10 cellular contexts compared by ENCODE assay signal in the genomic region with DNA sequence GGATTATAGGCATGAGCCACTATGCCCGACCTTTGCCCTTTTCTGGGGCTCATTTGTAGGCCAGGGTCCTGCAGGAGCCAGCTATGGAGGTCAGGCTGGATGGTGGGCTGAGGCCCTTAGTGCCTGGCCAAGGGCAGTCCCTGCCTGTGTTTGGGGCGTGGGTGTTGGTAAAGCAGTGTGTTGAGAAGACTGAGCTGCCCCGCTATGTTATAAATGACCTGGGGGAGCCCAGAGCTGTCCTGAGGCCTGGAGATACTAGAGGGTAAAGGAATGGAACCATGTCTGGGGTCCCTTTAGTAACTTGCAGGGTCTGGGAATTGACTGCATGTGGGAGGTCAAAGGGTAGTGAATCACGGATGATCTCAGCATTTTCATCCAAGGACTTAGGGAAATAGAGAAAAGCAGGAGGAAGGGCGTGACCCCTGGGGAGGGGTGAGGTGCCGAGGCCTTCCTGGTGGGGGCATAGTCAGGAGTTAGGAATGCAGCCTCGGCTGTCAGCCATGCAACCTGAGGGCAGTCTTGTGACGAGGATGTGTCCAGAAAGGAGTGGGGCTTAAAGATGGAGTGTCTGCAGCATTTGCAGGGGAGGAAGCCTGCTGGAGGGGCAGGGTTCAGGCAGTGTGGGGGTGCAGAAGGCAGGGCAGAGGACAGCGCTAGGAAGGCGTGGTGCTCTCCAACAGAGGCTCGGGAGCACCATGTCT. TPM values are rescaled to one million over a fixed set of nuclear protein-coding genes. Genes with fewer than 3 reads are reported as not detected.
DNase-seq lines count a peak whose midpoint lies in the region; ATAC-seq and TF ChIP-seq lines count a peak whose summit lies in the region.
"Had no signal": no experiment of that assay in that cellular context is flagged by ENCODE, and none has a peak within 500 bp of the region (broad histone marks: within the 10 kb centered on the region; RNA-seq: fewer than 3 reads in every experiment).

No MANE protein-coding gene starts in this region.

- no peak overlapping the region for H2AFZ ChIP-seq in fibroblast of lung (ENCODE audit: low read length)

- H3K4me2 ChIP-seq in fibroblast of lung (ENCODE audit: extremely low read depth, insufficient read depth, low read length): peak overlapping the region; percentile 68

- H3K9me3 ChIP-seq in fibroblast of lung (ENCODE audit: control insufficient read depth, insufficient read depth, low read depth, low read length): no peaks in the 10 kb centered on the region
- H3K9me3 ChIP-seq: uterus had no signal

- peak; percentile 76 for ATAC-seq in SK-N-SH treated with all-trans-retinoic acid at 6 μM for 48 hours

- H3K9ac ChIP-seq in fibroblast of lung (ENCODE audit: insufficient read depth, low read length): no peak overlapping the region

- intact Hi-C loops in posterior vena cava (cut with DNase I): no loop called here

- DNase-seq in H4 (ENCODE audit: low spot score) (peak; percentile 36), fibroblast of lung (ENCODE audit: low read depth in 2 of 2) (peak; percentile 54 to 61), posterior vena cava (ENCODE audit: low spot score) (peak; percentile 48), HEK293T (ENCODE audit: extremely low spot score) (no peak), NCI-H524 (lab: John Stamatoyannopoulos, UW) (no peak)
- no peak for DNase-seq in stimulated activated CD4-positive, alpha-beta T cell treated with anti-CD3 and anti-CD28 coated beads, Interleukin-15, amount 100 ng/mL, for 24 hours
- no peak for DNase-seq in activated naive CD4-positive, alpha-beta T cell treated with anti-CD3 and anti-CD28 coated beads, Interleukin-2, amount 50 U/mL, for 16 hours
- DNase-seq: stimulated activated CD4-positive, alpha-beta T cell treated with anti-CD3 and anti-CD28 coated beads, Interleukin-1b, Interleukin-23, amount 100 ng/mL, for 48 hours; uterus had no signal

- H3K36me3 ChIP-seq in fibroblast of lung (ENCODE audit: control insufficient read depth, insufficient read depth, low read length): peaks cover 13% of the 10 kb centered on the region
- H3K36me3 ChIP-seq: uterus had no signal

- POLR2A ChIA-PET in HEK293T (lab: Yijun Ruan, JAX): no interaction called here

- no peaks in the 10 kb centered on the region for H3K79me2 ChIP-seq in fibroblast of lung (ENCODE audit: control insufficient read depth, insufficient read depth, low read length)

- peak overlapping the region; percentile 79 for H3K27ac ChIP-seq in fibroblast of lung (ENCODE audit: insufficient read depth, low read length)
- H3K27ac ChIP-seq: uterus had no signal

- no peaks in the 10 kb centered on the region for H4K20me1 ChIP-seq in fibroblast of lung (ENCODE audit: control insufficient read depth, extremely low read depth, insufficient read depth, low read length)

- no peak overlapping the region for H3K4me3 ChIP-seq in fibroblast of lung (replicated peaks in 1 of 4; ENCODE audit: control extremely low read depth in 1 of 4, insufficient read depth in 1 of 4, low read depth in 3 of 4, low read length in 4 of 4)
- H3K4me3 ChIP-seq: uterus had no signal

- CTCF ChIA-PET in HEK293T (lab: Yijun Ruan, JAX): no interaction called here

- H3K27me3 ChIP-seq in fibroblast of lung (ENCODE audit: control insufficient read depth, insufficient read depth, low read length): no peaks in the 10 kb centered on the region
- H3K27me3 ChIP-seq: uterus had no signal

- H3K4me1 ChIP-seq in fibroblast of lung (ENCODE audit: control insufficient read depth, extremely low read depth, insufficient read depth, low read length): peaks cover 11% of the 10 kb centered on the region
- H3K4me1 ChIP-seq: uterus had no signal

- no peak for TF ChIP-seq CTCF in fibroblast of lung (conservative IDR thresholded peaks at IDR 0.05 in 1 of 2, IDR thresholded peaks at IDR 0.05 in 1 of 2; ENCODE audit: low read depth in 1 of 2, low read length in 2 of 2)

TF ChIP-seq in SK-N-SH treated with all-trans-retinoic acid at 6 μM for 48 hours, 23 proteins besides CTCF, POLR2A, EP300 and RAD21 (continues in another document):
- TF ChIP-seq RARB (CRISPR knock-in tag; IDR thresholded peaks at IDR 0.05) (no peak), TOX (CRISPR knock-in tag; IDR thresholded peaks at IDR 0.05; ENCODE audit: borderline replicate concordance) (no peak)
- TF ChIP-seq, protein P1, sequence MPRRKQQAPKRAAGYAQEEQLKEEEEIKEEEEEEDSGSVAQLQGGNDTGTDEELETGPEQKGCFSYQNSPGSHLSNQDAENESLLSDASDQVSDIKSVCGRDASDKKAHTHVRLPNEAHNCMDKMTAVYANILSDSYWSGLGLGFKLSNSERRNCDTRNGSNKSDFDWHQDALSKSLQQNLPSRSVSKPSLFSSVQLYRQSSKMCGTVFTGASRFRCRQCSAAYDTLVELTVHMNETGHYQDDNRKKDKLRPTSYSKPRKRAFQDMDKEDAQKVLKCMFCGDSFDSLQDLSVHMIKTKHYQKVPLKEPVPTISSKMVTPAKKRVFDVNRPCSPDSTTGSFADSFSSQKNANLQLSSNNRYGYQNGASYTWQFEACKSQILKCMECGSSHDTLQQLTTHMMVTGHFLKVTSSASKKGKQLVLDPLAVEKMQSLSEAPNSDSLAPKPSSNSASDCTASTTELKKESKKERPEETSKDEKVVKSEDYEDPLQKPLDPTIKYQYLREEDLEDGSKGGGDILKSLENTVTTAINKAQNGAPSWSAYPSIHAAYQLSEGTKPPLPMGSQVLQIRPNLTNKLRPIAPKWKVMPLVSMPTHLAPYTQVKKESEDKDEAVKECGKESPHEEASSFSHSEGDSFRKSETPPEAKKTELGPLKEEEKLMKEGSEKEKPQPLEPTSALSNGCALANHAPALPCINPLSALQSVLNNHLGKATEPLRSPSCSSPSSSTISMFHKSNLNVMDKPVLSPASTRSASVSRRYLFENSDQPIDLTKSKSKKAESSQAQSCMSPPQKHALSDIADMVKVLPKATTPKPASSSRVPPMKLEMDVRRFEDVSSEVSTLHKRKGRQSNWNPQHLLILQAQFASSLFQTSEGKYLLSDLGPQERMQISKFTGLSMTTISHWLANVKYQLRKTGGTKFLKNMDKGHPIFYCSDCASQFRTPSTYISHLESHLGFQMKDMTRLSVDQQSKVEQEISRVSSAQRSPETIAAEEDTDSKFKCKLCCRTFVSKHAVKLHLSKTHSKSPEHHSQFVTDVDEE (CRISPR knock-in tag; IDR thresholded peaks at IDR 0.05): no peak

TF ChIP-seq in HEK293T, 16 proteins besides CTCF, POLR2A, EP300 and RAD21:
- TF ChIP-seq FOXA1 (IDR thresholded peaks at IDR 0.05) (no peak), NFRKB (IDR thresholded peaks at IDR 0.05) (no peak), SP1 (IDR thresholded peaks at IDR 0.05) (no peak), LEF1 (IDR thresholded peaks at IDR 0.05; ENCODE audit: borderline replicate concordance) (no peak), TARDBP (IDR thresholded peaks at IDR 0.05) (no peak), ARNT (IDR thresholded peaks at IDR 0.05) (no peak), PKNOX1 (IDR thresholded peaks at IDR 0.05) (no peak), L3MBTL2 (conservative IDR thresholded peaks at IDR 0.05) (no peak), FOXK2 (IDR thresholded peaks at IDR 0.05) (no peak), HDGF (IDR thresholded peaks at IDR 0.05; ENCODE audit: borderline replicate concordance) (no peak), BHLHE40 (IDR thresholded peaks at IDR 0.05; ENCODE audit: borderline replicate concordance) (no peak), FOXM1 (IDR thresholded peaks at IDR 0.05; ENCODE audit: borderline replicate concordance) (no peak), CTBP1 (IDR thresholded peaks at IDR 0.05; ENCODE audit: borderline replicate concordance) (no peak)
TF ChIP-seq in HEK293T: peak in this region for 0.

RNA-seq across cellular contexts. Expression of gene TMEM248, which starts 31.5 kb away (rescaled TPM):
- total RNA-seq in H4 (2014; rRNA removed; shearing (Covaris generic)): 117 and 142 TPM in 2 replicates
- total RNA-seq in fibroblast of lung (59.6 and 65.7 TPM in 2 replicates), posterior vena cava (10 to 100 TPM; 74.2 to 82.1 TPM)
- polyA plus RNA-seq in fibroblast of lung: 162 and 220 TPM in 2 replicates
- 63.8 and 66.0 TPM in 2 replicates for polyA plus RNA-seq in fibroblast of lung (2012)
- 383 and 532 TPM in 2 replicates for polyA minus RNA-seq in fibroblast of lung (ENCODE audit: low replicate concordance)

RNA-seq across cellular contexts. Expression of gene SBDS, which starts 42.9 kb away (rescaled TPM):
- total RNA-seq in H4 (2014; rRNA removed; shearing (Covaris generic)): 62.8 and 76.6 TPM in 2 replicates
- total RNA-seq in fibroblast of lung: 80.9 and 118 TPM in 2 replicates
- 146 and 172 TPM in 2 replicates for polyA plus RNA-seq in fibroblast of lung
- polyA plus RNA-seq in fibroblast of lung (2012): 123 and 142 TPM in 2 replicates
- polyA minus RNA-seq in fibroblast of lung (ENCODE audit: low replicate concordance): 6.3 and 6.8 TPM in 2 replicates
- total RNA-seq in posterior vena cava: 100 to 1,000 TPM; 175 to 223 TPM

RNA-seq across cellular contexts. Expression of gene TYW1, which starts 44.1 kb away (rescaled TPM):
- total RNA-seq in H4 (2014; rRNA removed; shearing (Covaris generic)): 35.9 and 40.6 TPM in 2 replicates
- total RNA-seq in fibroblast of lung (22.6 and 25.1 TPM in 2 replicates), posterior vena cava (10 to 100 TPM in 1 of 2 donors, 1 to 10 TPM in 1; 9.4 to 11.5 TPM)
- polyA plus RNA-seq in fibroblast of lung: 16.7 and 17.6 TPM in 2 replicates
- 11.1 and 12.3 TPM in 2 replicates for polyA plus RNA-seq in fibroblast of lung (2012)
- polyA minus RNA-seq in fibroblast of lung (ENCODE audit: low replicate concordance): 12.7 and 17.8 TPM in 2 replicates

Comparison
In these comparisons a context has a peak if more than half of its experiments do, and no peak if none do; other contexts are left out.
1. DNase-seq: peak in H4 (single experiment), fibroblast of lung (2 of 2) and posterior vena cava (single experiment); none in stimulated activated CD4-positive, alpha-beta T cell treated with anti-CD3 and anti-CD28 coated beads, Interleukin-15, amount 100 ng/mL, for 24 hours (single experiment), activated naive CD4-positive, alpha-beta T cell treated with anti-CD3 and anti-CD28 coated beads, Interleukin-2, amount 50 U/mL, for 16 hours (single experiment), HEK293T (single experiment) and NCI-H524 (0 of 2).